In the genomic region with DNA sequence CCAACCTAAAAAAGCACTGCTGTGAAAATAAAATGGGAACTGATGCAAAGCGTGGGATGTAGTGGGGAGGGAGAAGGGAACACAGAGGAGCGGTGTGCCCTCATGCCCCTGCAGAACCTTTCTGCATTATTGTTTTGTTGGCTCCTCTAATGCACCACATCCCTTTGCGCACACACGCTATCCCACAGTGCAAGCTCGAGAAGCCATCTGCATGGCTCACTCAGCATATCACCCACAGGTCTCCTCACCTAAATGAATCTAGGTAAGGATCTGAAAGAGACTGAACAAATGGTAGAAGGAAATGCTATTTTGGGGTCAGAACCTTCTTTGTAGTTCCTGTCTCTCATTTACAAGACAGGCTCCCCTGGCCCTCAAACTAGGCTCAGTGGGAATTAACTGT, we compare ENCODE assay signal across 19 cellular contexts.
"Had no signal": no experiment of that assay in that cellular context is flagged by ENCODE, and none has a peak within 500 bp of the region (broad histone marks: within the 10 kb centered on the region; RNA-seq: fewer than 3 reads in every experiment).

No MANE protein-coding gene starts in this region.

- DNase-seq: occipital lobe; ovary; posterior cingulate gyrus; psoas muscle; right cardiac atrium; right lobe of liver; sigmoid colon; small intestine; stimulated activated CD4-positive, alpha-beta T cell treated with anti-CD3 and anti-CD28 coated beads, Interleukin-15, amount 100 ng/mL, for 24 hours; stimulated activated CD4-positive, alpha-beta T cell treated with anti-CD3 and anti-CD28 coated beads, Interleukin-2, amount 100 ng/mL, for 24 hours; stimulated activated CD4-positive, alpha-beta T cell treated with anti-CD3 and anti-CD28 coated beads, Interleukin-2, amount 100 ng/mL, for 48 hours; stimulated activated CD4-positive, alpha-beta T cell treated with anti-CD3 and anti-CD28 coated beads, Interleukin-4, amount 100 ng/mL, for 24 hours; stimulated activated naive B cell treated with anti-CD40 and anti-IgM and Interleukin-4, amounts not matched to agents 10 μg/mL and 1 μg/mL and 100 μg/mL, for 72 hours; stimulated activated naive CD4-positive, alpha-beta T cell treated with Interleukin-2 at 50 U/mL for 16 hours; stomach; thyroid gland; trophoblast cell; upper lobe of left lung had no signal

- ATAC-seq: psoas muscle; right cardiac atrium; right lobe of liver; stimulated activated effector memory CD8-positive, alpha-beta T cell treated with anti-CD3 and anti-CD28 coated beads, Interleukin-12 subunit alpha, Interleukin-12 subunit beta, amount 100 ng/mL, for 72 hours; stimulated activated naive B cell treated with anti-CD40 and anti-IgM and Interleukin-4, amounts not matched to agents 10 μg/mL and 1 μg/mL and 100 μg/mL, for 72 hours had no signal
